In the genomic region with DNA sequence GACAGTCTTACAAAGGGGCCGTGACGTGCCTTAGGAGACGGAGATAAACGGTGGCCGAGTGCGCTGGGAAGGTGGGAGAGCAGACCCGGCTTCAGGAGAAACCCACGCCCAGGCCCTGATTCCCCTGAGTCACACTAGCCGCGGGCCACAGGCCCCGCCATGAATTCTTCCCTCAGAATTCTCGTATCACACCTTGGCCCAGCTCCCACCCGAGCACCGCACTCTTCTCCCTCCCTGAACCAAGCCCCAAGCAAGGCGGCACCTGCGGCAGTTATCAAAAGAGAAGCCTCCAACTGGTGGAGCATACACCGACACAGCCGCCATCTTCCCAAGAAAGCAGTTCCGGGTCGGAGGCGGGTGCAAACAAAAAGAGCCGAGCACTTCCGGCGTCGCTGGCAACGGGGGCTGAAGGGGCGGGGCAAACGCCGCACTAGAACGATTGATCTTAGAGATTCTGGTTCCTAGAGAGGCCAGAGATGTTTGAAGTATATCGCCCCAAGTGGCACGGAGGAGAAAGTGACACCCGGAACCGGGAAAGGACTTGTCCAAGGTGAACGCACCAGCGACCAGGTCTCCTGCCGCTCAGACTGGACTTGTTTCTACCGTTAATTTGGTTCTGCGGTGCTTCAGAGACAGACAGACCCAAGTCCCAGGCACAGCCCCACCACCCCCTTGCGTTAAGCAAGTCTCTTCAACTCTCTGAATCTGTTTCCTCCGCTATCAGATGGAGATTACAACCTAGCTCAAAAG, we compare ENCODE assay signal across 8 cellular contexts. TPM values are rescaled to one million over a fixed set of nuclear protein-coding genes. Genes with fewer than 3 reads are reported as not detected.
DNase-seq lines count a peak whose midpoint lies in the region; ATAC-seq and TF ChIP-seq lines count a peak whose summit lies in the region.

A gene (minus strand): TSS at position 341 of the 750 bp plus-strand sequence. CDS start 17 bp downstream, at position 324.

- H3K4me3 ChIP-seq in epithelial cell of proximal tubule (ENCODE audit: low read depth, low read length) = peak within 1 kb of the TSS; percentile 98
- H3K4me3 ChIP-seq in mucosa of rectum (ENCODE audit: low read length in 2 of 2) = peak within 1 kb of the TSS; percentile 90 to 92

- no peaks in the 10 kb centered on the region for H3K9me3 ChIP-seq in mucosa of rectum (ENCODE audit: control insufficient read depth in 2 of 2, low read length in 2 of 2)

- ATAC-seq in GM21528 (IDR thresholded peaks at IDR 0.05; ENCODE audit: low FRiP score, unreplicated experiment) = peak; percentile 85

- TF ChIP-seq CTCF in epithelial cell of proximal tubule (conservative IDR thresholded peaks at IDR 0.05; ENCODE audit: low read depth, low read length) = peak; percentile 82

- peak within 1 kb of the TSS; percentile 90 to 99 (median 98) for H3K4me3 Mint-ChIP-seq in IgD-negative memory B cell

- peaks cover 0 to 4% (median 3%) of the 10 kb centered on the region in 3 donors for H3K9me3 Mint-ChIP-seq in IgD-negative memory B cell

- peaks cover 9 to 10% of the 10 kb centered on the region in 2 donors for H3K4me1 ChIP-seq in mucosa of rectum (ENCODE audit: control insufficient read depth in 2 of 2, insufficient read depth in 2 of 2, low read length in 2 of 2)

- peak within 1 kb of the TSS; percentile 61 to 77 for H3K9ac ChIP-seq in mucosa of rectum (ENCODE audit: low read depth in 1 of 2, low read length in 2 of 2)

- H3K27me3 Mint-ChIP-seq in IgD-negative memory B cell = peaks cover 2% of the 10 kb centered on the region

- DNase-seq in DMS114 treated with DMSO at 0.1 percent for 48 hours (lab: John Stamatoyannopoulos, UW; ENCODE audit: unreplicated experiment) (peak; percentile 92), OCI-M2 (lab: John Stamatoyannopoulos, UW; ENCODE audit: unreplicated experiment) (peak; percentile 93), activated T-cell treated with anti-CD3 and anti-CD28 coated beads for 48 hours (ENCODE audit: low read depth) (peak; percentile 94), epithelial cell of proximal tubule (ENCODE audit: low read depth) (peak; percentile 72)
- peak; percentile 92 to 95 for DNase-seq in stimulated activated CD8-positive, alpha-beta memory T cell treated with anti-CD3 and anti-CD28 coated beads, Interleukin-7, amount 100 ng/mL, for 1 hour (ENCODE audit: low read depth in 2 of 2)

- H3K27ac Mint-ChIP-seq in IgD-negative memory B cell = peak within 1 kb of the TSS; percentile 8 to 95 (median 91)

- H3K27me3 ChIP-seq in mucosa of rectum (ENCODE audit: control insufficient read depth in 2 of 2, insufficient read depth in 2 of 2, low read length in 2 of 2) = no peaks in the 10 kb centered on the region

- H3K4me1 Mint-ChIP-seq in IgD-negative memory B cell = peaks cover 12 to 26% (median 15%) of the 10 kb centered on the region in 3 donors

- H3K36me3 ChIP-seq in mucosa of rectum (ENCODE audit: control insufficient read depth in 2 of 2, insufficient read depth in 2 of 2, low read length in 2 of 2) = peaks cover 31 to 35% of the 10 kb centered on the region in 2 donors

- peaks cover 6% of the 10 kb centered on the region for H3K36me3 Mint-ChIP-seq in IgD-negative memory B cell

- peak within 1 kb of the TSS; percentile 3 to 52 for H3K27ac ChIP-seq in mucosa of rectum (ENCODE audit: low read depth in 2 of 2, low read length in 2 of 2)

RNA-seq across cellular contexts. Expression of the gene that starts here (rescaled TPM):
- 149 TPM for polyA plus RNA-seq in IgD-negative memory B cell
- 193 and 348 TPM in 2 replicates for total RNA-seq in epithelial cell of proximal tubule

Comparison
In these comparisons a context has a peak if more than half of its experiments do, and no peak if none do; other contexts are left out.
1. Peak in every context shown above with its lines: DNase-seq, ATAC-seq, H3K4me3 ChIP-seq and H3K27ac ChIP-seq.